Comparison of ENCODE assay signal across 9 cellular contexts in genomic region chr12:30457621-30458289, GRCh38.
A peak's percentile ranks its signal among the peaks of the same experiment; 100 is the strongest.
DNase-seq lines count a peak whose midpoint lies in the region; ATAC-seq, FAIRE-seq and TF ChIP-seq lines count a peak whose summit lies in the region.
"Had no signal": no experiment of that assay in that cellular context is flagged by ENCODE, and none has a peak within 500 bp of the region (broad histone marks: within the 10 kb centered on the region; RNA-seq: fewer than 3 reads in every experiment).

No MANE protein-coding gene starts in this region.

- no peaks in the 10 kb centered on the region for H3K27me3 ChIP-seq in neural progenitor cell

- intact Hi-C loops in activated CD4-positive, alpha-beta T cell treated with anti-CD3 and anti-CD28 coated beads for 36 hours (cut with DNase I, micrococcal nuclease): no loop called here

- no peak overlapping the region for H2AFZ ChIP-seq in neural progenitor cell (replicated peaks)

- peak; percentile 97 for DNase-seq in DMS53 (lab: John Stamatoyannopoulos, UW)
- DNase-seq in NCI-H1694 (lab: John Stamatoyannopoulos, UW): peak; percentile 38
- no peak for DNase-seq in endothelial cell (ENCODE audit: low spot score)
- peak; percentile 36 for DNase-seq in neural progenitor cell (ENCODE audit: low spot score)
- DNase-seq in activated CD4-positive, alpha-beta T cell treated with anti-CD3 and anti-CD28 coated beads for 36 hours: no peak
- no peak for DNase-seq in activated CD8-positive, alpha-beta memory T cell treated with anti-CD3 and anti-CD28 coated beads, Interleukin-2, amount 50 U/mL, for 4 hours
- no peak for DNase-seq in activated naive CD4-positive, alpha-beta T cell treated with anti-CD3 and anti-CD28 coated beads, Interleukin-2, amount 10 ng/mL, durations not matched to agents 7 days and 5 days
- no peak for DNase-seq in GM12891 (ENCODE audit: insufficient read length, low spot score)
- DNase-seq: T-helper 17 cell had no signal

- ATAC-seq in activated CD4-positive, alpha-beta T cell treated with anti-CD3 and anti-CD28 coated beads for 36 hours: no peak
- ATAC-seq: T-helper 17 cell had no signal

- H4K20me1 ChIP-seq in neural progenitor cell (ENCODE audit: low read depth): no peaks in the 10 kb centered on the region

- POLR2A ChIA-PET in activated CD4-positive, alpha-beta T cell treated with anti-CD3 and anti-CD28 coated beads for 36 hours (lab: Charles Lee): no interaction called here

- no peak overlapping the region for H3K9ac ChIP-seq in neural progenitor cell

- TF ChIP-seq POLR2A in GM12891 (IDR thresholded peaks at IDR 0.05; ENCODE audit: low read depth, low read length): no peak

- H3K27me3 Mint-ChIP-seq in endothelial cell (ENCODE audit: unreplicated experiment): no peaks in the 10 kb centered on the region
- no peaks in the 10 kb centered on the region for H3K27me3 Mint-ChIP-seq in neural progenitor cell (ENCODE audit: insufficient read depth, low read depth)
- H3K27me3 Mint-ChIP-seq in activated CD4-positive, alpha-beta T cell treated with anti-CD3 and anti-CD28 coated beads for 36 hours: no peaks in the 10 kb centered on the region
- no peaks in the 10 kb centered on the region for H3K27me3 Mint-ChIP-seq in activated naive CD4-positive, alpha-beta T cell treated with anti-CD3 and anti-CD28 coated beads, Interleukin-2, amount 10 ng/mL, durations not matched to agents 7 days and 5 days
- H3K27me3 Mint-ChIP-seq: T-helper 17 cell had no signal

- no peak overlapping the region for H3K27ac ChIP-seq in neural progenitor cell

- H3K4me3 Mint-ChIP-seq in endothelial cell (ENCODE audit: unreplicated experiment) (no peak overlapping the region), neural progenitor cell (no peak overlapping the region)
- H3K4me3 Mint-ChIP-seq in activated CD4-positive, alpha-beta T cell treated with anti-CD3 and anti-CD28 coated beads for 36 hours: no peak overlapping the region
- H3K4me3 Mint-ChIP-seq in activated naive CD4-positive, alpha-beta T cell treated with anti-CD3 and anti-CD28 coated beads, Interleukin-2, amount 10 ng/mL, durations not matched to agents 7 days and 5 days: no peak overlapping the region
- H3K4me3 Mint-ChIP-seq: T-helper 17 cell had no signal

- H3K9me3 ChIP-seq in neural progenitor cell (ENCODE audit: low read depth): no peaks in the 10 kb centered on the region

- no peaks in the 10 kb centered on the region for H3K79me2 ChIP-seq in neural progenitor cell (ENCODE audit: low read depth)

- no peak overlapping the region for H3K4me3 ChIP-seq in neural progenitor cell

- TF ChIP-seq CTCF in endothelial cell (IDR thresholded peaks at IDR 0.05; ENCODE audit: unreplicated experiment) (peak; percentile 35), neural progenitor cell (IDR thresholded peaks at IDR 0.05) (peak; percentile 48)

- no peaks in the 10 kb centered on the region for H3K4me1 Mint-ChIP-seq in endothelial cell (ENCODE audit: unreplicated experiment)
- peaks cover 13% of the 10 kb centered on the region for H3K4me1 Mint-ChIP-seq in neural progenitor cell
- no peaks in the 10 kb centered on the region for H3K4me1 Mint-ChIP-seq in activated CD4-positive, alpha-beta T cell treated with anti-CD3 and anti-CD28 coated beads for 36 hours
- H3K4me1 Mint-ChIP-seq in activated naive CD4-positive, alpha-beta T cell treated with anti-CD3 and anti-CD28 coated beads, Interleukin-2, amount 10 ng/mL, durations not matched to agents 7 days and 5 days: no peaks in the 10 kb centered on the region
- H3K4me1 Mint-ChIP-seq: T-helper 17 cell had no signal

- H3K4me1 ChIP-seq in neural progenitor cell: peaks cover 10% of the 10 kb centered on the region

- H3K36me3 ChIP-seq in neural progenitor cell: no peaks in the 10 kb centered on the region

- H3K36me3 Mint-ChIP-seq in endothelial cell (ENCODE audit: low read depth, unreplicated experiment) (no peaks in the 10 kb centered on the region), neural progenitor cell (no peaks in the 10 kb centered on the region)
- H3K36me3 Mint-ChIP-seq in activated CD4-positive, alpha-beta T cell treated with anti-CD3 and anti-CD28 coated beads for 36 hours (ENCODE audit: low read depth): no peaks in the 10 kb centered on the region
- H3K36me3 Mint-ChIP-seq in activated naive CD4-positive, alpha-beta T cell treated with anti-CD3 and anti-CD28 coated beads, Interleukin-2, amount 10 ng/mL, durations not matched to agents 7 days and 5 days: no peaks in the 10 kb centered on the region

- CTCF ChIA-PET in activated CD4-positive, alpha-beta T cell treated with anti-CD3 and anti-CD28 coated beads for 36 hours (lab: Charles Lee): interaction anchor here (0.7 kb wide), 1 partner anchor 954 kb away, joined by 4 read pairs; no protein-coding TSS in a partner anchor
- CTCF ChIA-PET in activated naive CD4-positive, alpha-beta T cell treated with anti-CD3 and anti-CD28 coated beads, Interleukin-2, amount 10 ng/mL, durations not matched to agents 7 days and 5 days (lab: Charles Lee): no interaction called here

- no peak overlapping the region for H3K4me2 ChIP-seq in neural progenitor cell

- FAIRE-seq in GM12891 (lab: Jason Lieb, UNC): no peak

- H3K9me3 Mint-ChIP-seq in endothelial cell (ENCODE audit: unreplicated experiment) (no peaks in the 10 kb centered on the region), neural progenitor cell (peaks cover 2% of the 10 kb centered on the region)
- peaks cover 5% of the 10 kb centered on the region for H3K9me3 Mint-ChIP-seq in activated CD4-positive, alpha-beta T cell treated with anti-CD3 and anti-CD28 coated beads for 36 hours (ENCODE audit: low read depth)
- peaks cover 4% of the 10 kb centered on the region for H3K9me3 Mint-ChIP-seq in activated naive CD4-positive, alpha-beta T cell treated with anti-CD3 and anti-CD28 coated beads, Interleukin-2, amount 10 ng/mL, durations not matched to agents 7 days and 5 days

- no peaks in the 10 kb centered on the region for H3F3A ChIP-seq in neural progenitor cell (ENCODE audit: low read depth)

- H3K27ac Mint-ChIP-seq in endothelial cell (ENCODE audit: unreplicated experiment) (no peak overlapping the region), neural progenitor cell (no peak overlapping the region)
- H3K27ac Mint-ChIP-seq in activated CD4-positive, alpha-beta T cell treated with anti-CD3 and anti-CD28 coated beads for 36 hours: no peak overlapping the region
- no peak overlapping the region for H3K27ac Mint-ChIP-seq in activated naive CD4-positive, alpha-beta T cell treated with anti-CD3 and anti-CD28 coated beads, Interleukin-2, amount 10 ng/mL, durations not matched to agents 7 days and 5 days
- H3K27ac Mint-ChIP-seq: T-helper 17 cell had no signal

TF ChIP-seq in GM12891, 5 proteins besides CTCF, POLR2A, EP300 and RAD21:
- TF ChIP-seq POU2F2 (IDR thresholded peaks at IDR 0.05; ENCODE audit: low read depth, low read length) (no peak), SPI1 (IDR thresholded peaks at IDR 0.05; ENCODE audit: low read depth, low read length) (no peak), POLR2AphosphoS5 (IDR thresholded peaks at IDR 0.05; ENCODE audit: low read depth, low read length) (no peak), TAF1 (IDR thresholded peaks at IDR 0.05; ENCODE audit: low read depth, low read length) (no peak), PAX5 (IDR thresholded peaks at IDR 0.05; ENCODE audit: insufficient read depth, low read length, severe bottlenecking) (no peak)
TF ChIP-seq in GM12891: peak in this region for 0.

Comparison
In these comparisons a context has a peak if more than half of its experiments do, and no peak if none do; other contexts are left out.
1. DNase-seq: peak in DMS53 (single experiment), NCI-H1694 (single experiment) and neural progenitor cell (single experiment); none in endothelial cell (single experiment), activated CD4-positive, alpha-beta T cell treated with anti-CD3 and anti-CD28 coated beads for 36 hours (single experiment), activated CD8-positive, alpha-beta memory T cell treated with anti-CD3 and anti-CD28 coated beads, Interleukin-2, amount 50 U/mL, for 4 hours (single experiment), activated naive CD4-positive, alpha-beta T cell treated with anti-CD3 and anti-CD28 coated beads, Interleukin-2, amount 10 ng/mL, durations not matched to agents 7 days and 5 days (single experiment) and GM12891 (single experiment).